ENCODE assay signal across 9 cellular contexts in the genomic region with DNA sequence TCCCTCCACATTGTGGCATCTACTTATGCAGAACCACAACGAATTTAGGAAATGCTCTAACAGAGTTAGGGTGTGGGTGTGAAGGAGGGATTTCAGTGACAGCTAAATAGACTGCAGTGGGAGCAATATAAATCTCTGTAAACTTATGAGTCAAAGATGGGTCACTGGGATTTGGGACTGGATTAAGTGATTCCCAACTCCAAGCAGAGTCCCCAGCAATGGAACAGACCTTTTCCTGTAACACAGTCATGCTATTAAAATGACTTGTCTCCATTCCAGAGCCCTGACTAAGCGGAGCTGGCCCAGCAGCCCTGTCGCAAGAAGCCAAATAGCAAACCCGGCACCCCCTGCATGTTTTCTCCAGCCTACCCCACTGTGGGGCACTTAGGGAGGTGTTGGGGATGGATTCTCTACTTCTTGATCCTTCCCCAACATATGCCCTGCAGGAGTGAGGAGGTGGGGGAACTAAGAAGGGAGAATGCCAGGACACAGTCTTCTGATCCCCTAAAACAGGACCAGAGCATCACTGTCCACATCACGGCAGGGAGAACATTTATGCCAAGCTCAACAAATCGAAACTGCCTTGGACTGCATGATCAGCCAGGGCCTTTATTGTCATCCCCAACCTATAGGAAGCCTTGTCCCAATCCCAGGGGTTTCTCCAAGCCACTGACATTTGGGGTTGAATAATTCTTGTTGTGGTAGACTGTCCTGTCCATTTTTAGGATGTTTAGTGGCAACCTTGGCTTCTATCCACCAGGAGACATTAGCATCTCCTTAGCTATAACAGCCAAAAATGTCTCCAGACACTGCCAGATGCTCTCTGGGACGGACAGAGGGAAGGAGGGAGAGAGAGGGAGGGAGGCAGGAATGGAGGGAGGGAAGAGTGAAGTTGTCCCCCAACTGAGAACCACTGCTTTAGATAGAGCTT. TPM values are rescaled to one million over a fixed set of nuclear protein-coding genes. Genes with fewer than 3 reads are reported as not detected.
DNase-seq lines count a peak whose midpoint lies in the region; ATAC-seq and TF ChIP-seq lines count a peak whose summit lies in the region.
"Had no signal": no experiment of that assay in that cellular context is flagged by ENCODE, and none has a peak within 500 bp of the region (broad histone marks: within the 10 kb centered on the region; RNA-seq: fewer than 3 reads in every experiment).

No MANE protein-coding gene starts in this region.

- peak; percentile 34 for ATAC-seq in body of pancreas
- ATAC-seq: K562 had no signal

- no peak for TF ChIP-seq POLR2A in body of pancreas (IDR thresholded peaks at IDR 0.05)
- no peak for TF ChIP-seq POLR2A in spleen (IDR thresholded peaks at IDR 0.05)

- DNase-seq in GOT3 (lab: John Stamatoyannopoulos, UW): peak; percentile 5
- DNase-seq in body of pancreas: peak in 3 of 4 donors; percentile 19 to 57 (median 44)
- peak; percentile 35 for DNase-seq in inferior parietal cortex (ENCODE audit: extremely low spot score)
- DNase-seq in spleen: no peak
- no peak for DNase-seq in NCI-H2171 treated with DMSO at 0.1 percent for 48 hours (lab: John Stamatoyannopoulos, UW)
- DNase-seq in SHP77 treated with DMSO at 0.1 percent for 48 hours (lab: John Stamatoyannopoulos, UW): no peak
- no peak for DNase-seq in NCI-H526 (lab: John Stamatoyannopoulos, UW)
- DNase-seq in NCI-H187 treated with DMSO at 0.1 percent for 48 hours (lab: John Stamatoyannopoulos, UW): no peak

- no peaks in the 10 kb centered on the region for H3K9me3 ChIP-seq in body of pancreas
- no peaks in the 10 kb centered on the region for H3K9me3 ChIP-seq in spleen

- H3K36me3 ChIP-seq in body of pancreas (replicated peaks in 1 of 2; ENCODE audit: insufficient read depth in 1 of 2, low read depth in 2 of 2) (no peaks in the 10 kb centered on the region), spleen (peaks cover 0 to 30% (median 0%) of the 10 kb centered on the region in 6 donors)

- peak overlapping the region; percentile 23 to 89 (median 81) for H3K27ac ChIP-seq in body of pancreas
- peak overlapping the region in 7 of 8 donors; percentile 45 to 83 (median 69) for H3K27ac ChIP-seq in spleen

- TF ChIP-seq CTCF in body of pancreas (IDR thresholded peaks at IDR 0.05) (no peak), spleen (IDR thresholded peaks at IDR 0.05 in 8 of 11, conservative IDR thresholded peaks at IDR 0.05 in 3 of 11) (no peak)

- peaks cover 66% of the 10 kb centered on the region for H3K4me1 ChIP-seq in body of pancreas
- peaks cover 20 to 98% (median 54%) of the 10 kb centered on the region in 6 donors for H3K4me1 ChIP-seq in spleen

- intact Hi-C loops in body of pancreas (cut with DNase I): no loop called here
- intact Hi-C loops in spleen (cut with DNase I; ENCODE audit: low total_unique reads): no loop called here

- H3K27me3 ChIP-seq in body of pancreas (no peaks in the 10 kb centered on the region), spleen (replicated peaks in 1 of 7) (no peaks in the 10 kb centered on the region)

- 67 to 68% methylated on average over 7 of the region's 7 CpGs for WGBS in body of pancreas, 2 donors
- WGBS in spleen, 5 donors: 49 to 70% (median 67%) methylated on average over 7 of the region's 7 CpGs

- H3K4me3 ChIP-seq in body of pancreas (no peak overlapping the region), spleen (no peak overlapping the region)
- H3K4me3 ChIP-seq: K562 had no signal

RNA-seq across cellular contexts. Expression of a gene that starts 36.9 kb away (rescaled TPM):
- 1,000 to 10,000 TPM in 1 of 2 donors, 100 to 1,000 TPM in 1; 320 to 1,209 TPM for total RNA-seq in body of pancreas
- total RNA-seq in spleen: 1,000 to 10,000 TPM in 4 of 7 donors, 100 to 1,000 TPM in 3; 845 to 1,581 (median 1,127) TPM
- 1,000 to 10,000 TPM; 6,984 to 8,152 (median 7,296) TPM for polyA plus RNA-seq in spleen

RNA-seq across cellular contexts. Expression of a gene that starts 37.1 kb away (rescaled TPM):
- total RNA-seq in body of pancreas (10 to 100 TPM; 11.2 to 37.2 TPM), spleen (10 to 100 TPM in 5 of 7 donors, 1 to 10 TPM in 2; 5.3 to 22.8 (median 12.6) TPM)
- 1 to 10 TPM in 2 of 3 donors, under 1 TPM in 1; 0.86 to 4.3 (median 2.3) TPM for polyA plus RNA-seq in spleen

Comparison
In these comparisons a context has a peak if more than half of its experiments do, and no peak if none do; other contexts are left out.
1. DNase-seq: peak in GOT3 (single experiment), body of pancreas (3 of 4) and inferior parietal cortex (single experiment); none in spleen (single experiment), NCI-H2171 treated with DMSO at 0.1 percent for 48 hours (single experiment), SHP77 treated with DMSO at 0.1 percent for 48 hours (single experiment), NCI-H526 (0 of 2) and NCI-H187 treated with DMSO at 0.1 percent for 48 hours (single experiment).